In the genomic region with DNA sequence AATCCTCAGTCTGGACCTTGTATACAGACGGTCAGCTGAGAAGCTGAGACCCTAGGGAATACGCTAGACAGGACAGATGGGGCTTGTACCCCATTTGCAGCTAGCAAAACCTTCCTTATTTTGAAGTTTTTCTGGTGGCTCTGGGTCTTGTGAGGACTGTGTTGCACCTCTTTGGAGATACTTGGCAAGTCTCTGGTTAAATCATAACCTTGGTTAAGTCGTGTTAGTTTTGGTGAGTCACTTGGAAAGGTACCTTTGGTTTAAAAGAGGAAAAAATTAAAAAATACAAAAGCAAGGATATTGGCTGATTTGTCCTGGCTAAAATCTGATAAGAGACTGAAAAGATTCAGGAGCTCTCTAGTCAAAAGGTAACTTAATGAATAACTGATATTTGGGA, we compare ENCODE assay signal across 23 cellular contexts.
A peak's percentile ranks its signal among the peaks of the same experiment; 100 is the strongest.
DNase-seq lines count a peak whose midpoint lies in the region; ATAC-seq, FAIRE-seq and TF ChIP-seq lines count a peak whose summit lies in the region.
"Had no signal": no experiment of that assay in that cellular context is flagged by ENCODE, and none has a peak within 500 bp of the region (broad histone marks: within the 10 kb centered on the region; RNA-seq: fewer than 3 reads in every experiment).

No MANE protein-coding gene starts in this region.

- intact Hi-C loops in tibial artery (cut with DNase I; ENCODE audit: low total_unique reads) = no loop called here

- no peaks in the 10 kb centered on the region for H3K23me2 ChIP-seq in H1 (ENCODE audit: low read depth, low read length)

- H2AFZ ChIP-seq in H1 (ENCODE audit: low read length) = no peak overlapping the region
- H2AFZ ChIP-seq: PC-9 had no signal

- H3K23ac ChIP-seq in H1 (ENCODE audit: insufficient read length) = no peak overlapping the region

- TF ChIP-seq RAD21 in H1 (IDR thresholded peaks at IDR 0.05 in 1 of 2, conservative IDR thresholded peaks at IDR 0.05 in 1 of 2; ENCODE audit: low read depth in 2 of 2, low read length in 2 of 2) = no peak

- no peaks in the 10 kb centered on the region for H3K27me3 ChIP-seq in HUES48 (ENCODE audit: control insufficient read depth, insufficient read depth, low read length)
- no peaks in the 10 kb centered on the region for H3K27me3 ChIP-seq in H1 (replicated peaks in 1 of 4; ENCODE audit: control insufficient read depth in 3 of 4, extremely low read depth in 1 of 4, insufficient read depth in 3 of 4, low read length in 3 of 4)
- peaks cover 0 to 9% of the 10 kb centered on the region in 2 donors for H3K27me3 ChIP-seq in tibial artery
- H3K27me3 ChIP-seq: SJSA1 had no signal

- H2BK15ac ChIP-seq in H1 (ENCODE audit: low read length) = no peak overlapping the region

- TF ChIP-seq EP300 in H1 (IDR thresholded peaks at IDR 0.05; ENCODE audit: borderline replicate concordance in 1 of 2, low read depth in 2 of 2, low read length in 2 of 2) = no peak

- H2BK12ac ChIP-seq in H1 (ENCODE audit: low read depth, low read length) = peak overlapping the region; percentile 22; the same call in 1 of the 2 replicates

- peak overlapping the region; percentile 13; the same call in 1 of the 2 replicates for H2BK20ac ChIP-seq in H1 (ENCODE audit: low read length)

- H4K91ac ChIP-seq in H1 (replicated peaks; ENCODE audit: insufficient read length, low read length) = peak overlapping the region; percentile 45

- 21% methylated on average over 3 of the region's 3 CpGs; no CpG with 5 or more reads in 1 of the 2 experiments for WGBS in H1 (ENCODE audit: extremely low coverage in 1 of 2, insufficient coverage in 1 of 2, insufficient read length in 1 of 2, insufficient replicate concordance in 2 of 2, low coverage in 1 of 2, low lambda C conversion rate in 2 of 2, missing lambda C conversion rate in 1 of 2), 2 experiments

- H3K56ac ChIP-seq in H1 (replicated peaks; ENCODE audit: insufficient read length, low read depth, low read length) = no peak overlapping the region

- H3K36me3 ChIP-seq in HUES48 (ENCODE audit: control insufficient read depth, insufficient read depth, low read length) (no peaks in the 10 kb centered on the region), H1 (ENCODE audit: control insufficient read depth in 2 of 4, insufficient read depth in 4 of 4, low read length in 3 of 4) (no peaks in the 10 kb centered on the region), tibial artery (no peaks in the 10 kb centered on the region)
- H3K36me3 ChIP-seq: BE2C, SJSA1 had no signal

- CTCF ChIA-PET in H1 (lab: Charles Lee; ENCODE audit: partially characterized antibody) = interaction anchor here (0.6 to 8.7 kb wide), 14 partner anchors 11 to 311 kb away, joined by 3 to 67 read pairs (median 4); no protein-coding TSS in a partner anchor

- H4K5ac ChIP-seq in H1 (ENCODE audit: insufficient read length, low read depth, low read length) = peak overlapping the region; percentile 5

- H3K79me2 ChIP-seq in H1 (ENCODE audit: control insufficient read depth in 1 of 2, insufficient read depth in 2 of 2, low read length in 2 of 2) = no peaks in the 10 kb centered on the region

- H2BK5ac ChIP-seq in H1 (ENCODE audit: low read depth, low read length) = peak overlapping the region; percentile 80; the same call in 1 of the 2 replicates

- no peaks in the 10 kb centered on the region for H3K79me1 ChIP-seq in H1 (ENCODE audit: low read depth, low read length)

- no peak for ATAC-seq in HG02981 (IDR thresholded peaks at IDR 0.05; ENCODE audit: unreplicated experiment)
- ATAC-seq: HepG2, Right ventricle myocardium inferior had no signal

- H3K4ac ChIP-seq in H1 (replicated peaks; ENCODE audit: insufficient read length, low read depth, low read length) = no peak overlapping the region

- DNase-seq in H1 (ENCODE audit: low read depth in 1 of 2, low spot score in 2 of 2) (no peak), kidney tubule cell (ENCODE audit: low spot score) (peak; percentile 41), OCI-M1 (lab: John Stamatoyannopoulos, UW) (no peak), DMS153 treated with DMSO at 0.1 percent for 48 hours (lab: John Stamatoyannopoulos, UW; ENCODE audit: unreplicated experiment) (no peak), tibial artery (no peak)
- DNase-seq: BE2C; CD8-positive, alpha-beta memory T cell; DND-41; H7; Karpas-422; NCI-H1092; NCI-H1436; NCI-H187 treated with DMSO at 0.1 percent for 48 hours; NCI-H2171 treated with DMSO at 0.1 percent for 48 hours; NCI-H524; NCI-H774; PC-9 had no signal

- H3K4me1 ChIP-seq in HUES48 (ENCODE audit: control insufficient read depth, insufficient read depth, low read length) (peaks cover 29% of the 10 kb centered on the region), H1 (replicated peaks in 1 of 4; ENCODE audit: control insufficient read depth in 3 of 4, insufficient read depth in 4 of 4, low read length in 3 of 4) (peaks cover 6 to 17% (median 11%) of the 10 kb centered on the region in 4 experiments; a peak in 5 of 7 replicates), tibial artery (no peaks in the 10 kb centered on the region)
- H3K4me1 ChIP-seq: BE2C, SJSA1 had no signal

- peak overlapping the region; percentile 35 to 66; a peak in 3 of 4 replicates for H3K4me2 ChIP-seq in H1 (ENCODE audit: insufficient read depth in 1 of 2, low read depth in 2 of 2, low read length in 2 of 2)
- H3K4me2 ChIP-seq: PC-9 had no signal

- H3K4me3 ChIP-seq in HUES48 (ENCODE audit: low read depth, low read length) (peak overlapping the region; percentile 29), H1 (ENCODE audit: extremely low read depth in 1 of 4, insufficient read depth in 2 of 4, low read depth in 3 of 4, low read length in 4 of 4) (peak overlapping the region in 2 of 4 experiments; percentile 12; a peak in 2 of 8 replicates), tibial artery (no peak overlapping the region)
- H3K4me3 ChIP-seq: PC-9, SJSA1 had no signal

- peak overlapping the region; percentile 92 for H3K27ac ChIP-seq in HUES48 (ENCODE audit: low read depth, low read length)
- peak overlapping the region; percentile 16; the same call in 1 of the 2 replicates for H3K27ac ChIP-seq in H1 (ENCODE audit: low read depth, low read length)
- H3K27ac ChIP-seq in tibial artery = no peak overlapping the region
- H3K27ac ChIP-seq: PC-9, SJSA1 had no signal

- TF ChIP-seq CTCF in H1 (IDR thresholded peaks at IDR 0.05; ENCODE audit: control extremely low read depth in 1 of 3, insufficient read depth in 1 of 3, low read depth in 1 of 3, low read length in 3 of 3) = no peak
- TF ChIP-seq CTCF in tibial artery (IDR thresholded peaks at IDR 0.05) = no peak

- peak overlapping the region; percentile 18 for H2BK120ac ChIP-seq in H1 (replicated peaks; ENCODE audit: low read depth, low read length)

- POLR2A ChIA-PET in H1 (lab: Charles Lee; ENCODE audit: partially characterized antibody) = interaction anchor here (1.2 to 2.7 kb wide), 2 partner anchors 151 to 191 kb away, joined by 3 to 8 read pairs; no protein-coding TSS in a partner anchor

- no peak overlapping the region for H2AK5ac ChIP-seq in H1 (ENCODE audit: low read depth, low read length)

- peak overlapping the region; percentile 78; the same call in 1 of the 2 replicates for H3K18ac ChIP-seq in H1 (ENCODE audit: extremely low read depth, low read length)

- TF ChIP-seq POLR2A in H1 (IDR thresholded peaks at IDR 0.05; ENCODE audit: control extremely low read depth in 1 of 2, low read depth in 2 of 2, low read length in 2 of 2) = no peak

- FAIRE-seq in H1 (lab: Jason Lieb, UNC) = no peak
- FAIRE-seq: GM19239, HepG2 had no signal

- H4K20me1 ChIP-seq in H1 (replicated peaks in 1 of 2; ENCODE audit: control insufficient read depth in 1 of 2, insufficient read depth in 2 of 2, low read length in 2 of 2) = no peaks in the 10 kb centered on the region

- H3K14ac ChIP-seq in H1 (ENCODE audit: insufficient read length) = no peak overlapping the region

- H3K9me3 ChIP-seq in HUES48 (ENCODE audit: control insufficient read depth, insufficient read depth, low read length) (no peaks in the 10 kb centered on the region), H1 (ENCODE audit: insufficient read depth in 2 of 2, low read depth in 1 of 2, low read length in 1 of 2) (no peaks in the 10 kb centered on the region), tibial artery (no peaks in the 10 kb centered on the region)
- H3K9me3 ChIP-seq: BE2C, SJSA1 had no signal

- H4K8ac ChIP-seq in H1 (ENCODE audit: extremely low read depth, insufficient read depth, low read length) = no peak overlapping the region

- H3K9ac ChIP-seq in HUES48 (ENCODE audit: low read depth, low read length) (peak overlapping the region; percentile 14), H1 (replicated peaks in 1 of 4; ENCODE audit: extremely low read depth in 1 of 4, low read depth in 3 of 4, low read length in 3 of 4) (no peak overlapping the region)

TF ChIP-seq in H1, 55 proteins besides CTCF, POLR2A, EP300 and RAD21 (continues in another document):
- TF ChIP-seq, protein P1, sequence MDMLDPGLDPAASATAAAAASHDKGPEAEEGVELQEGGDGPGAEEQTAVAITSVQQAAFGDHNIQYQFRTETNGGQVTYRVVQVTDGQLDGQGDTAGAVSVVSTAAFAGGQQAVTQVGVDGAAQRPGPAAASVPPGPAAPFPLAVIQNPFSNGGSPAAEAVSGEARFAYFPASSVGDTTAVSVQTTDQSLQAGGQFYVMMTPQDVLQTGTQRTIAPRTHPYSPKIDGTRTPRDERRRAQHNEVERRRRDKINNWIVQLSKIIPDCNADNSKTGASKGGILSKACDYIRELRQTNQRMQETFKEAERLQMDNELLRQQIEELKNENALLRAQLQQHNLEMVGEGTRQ (IDR thresholded peaks at IDR 0.05; ENCODE audit: low read length) = no peak
- TF ChIP-seq PHF8 (conservative IDR thresholded peaks at IDR 0.05; ENCODE audit: low read depth, low read length) (no peak), SUZ12 (IDR thresholded peaks at IDR 0.05; ENCODE audit: low read length) (no peak), POU5F1 (IDR thresholded peaks at IDR 0.05; ENCODE audit: low read depth, low read length) (no peak), RBBP5 (IDR thresholded peaks at IDR 0.05; ENCODE audit: borderline replicate concordance, low read depth, low read length) (no peak), SP4 (IDR thresholded peaks at IDR 0.05; ENCODE audit: low read length) (no peak), FOSL1 (IDR thresholded peaks at IDR 0.05; ENCODE audit: insufficient read depth, low read depth, low read length) (no peak), EZH2 (IDR thresholded peaks at IDR 0.05; ENCODE audit: low read depth, low read length, severe bottlenecking) (no peak), BRCA1 (IDR thresholded peaks at IDR 0.05; ENCODE audit: low read depth, low read length) (no peak), RFX5 (IDR thresholded peaks at IDR 0.05; ENCODE audit: borderline replicate concordance, low read depth, low read length) (no peak), CBX5 (IDR thresholded peaks at IDR 0.05; ENCODE audit: low read depth, low read length) (no peak), NANOG (IDR thresholded peaks at IDR 0.05; ENCODE audit: insufficient read depth, low read depth, low read length, poor library complexity, severe bottlenecking) (no peak), KDM1A (IDR thresholded peaks at IDR 0.05; ENCODE audit: borderline replicate concordance, low read length) (no peak), EGR1 (IDR thresholded peaks at IDR 0.05; ENCODE audit: borderline replicate concordance, low read depth, low read length) (no peak), SP2 (IDR thresholded peaks at IDR 0.05; ENCODE audit: low read length) (no peak)

Comparison
In these comparisons a context has a peak if more than half of its experiments do, and no peak if none do; other contexts are left out.
1. H3K27ac ChIP-seq: peak in HUES48 (single experiment) and H1 (single experiment); none in tibial artery (0 of 2).